In the genomic region with DNA sequence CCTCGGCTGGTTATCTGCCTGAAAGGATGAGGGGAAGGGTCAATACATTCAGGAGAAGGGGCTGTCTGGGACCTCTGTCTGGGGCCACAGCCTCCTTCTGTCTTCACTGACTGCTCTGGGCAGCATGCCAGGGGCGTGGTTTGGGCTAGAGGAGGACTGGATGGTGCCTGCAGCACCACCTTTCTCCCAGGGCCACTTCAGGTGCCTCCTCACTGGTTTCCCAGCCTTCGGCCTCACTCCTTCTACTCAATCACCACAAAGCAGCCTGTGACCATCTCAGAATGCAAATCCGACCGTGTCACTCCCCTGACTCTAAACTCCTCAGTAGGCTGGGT, we compare ENCODE assay signal across 9 cellular contexts. TPM values are rescaled to one million over a fixed set of nuclear protein-coding genes. Genes with fewer than 3 reads are reported as not detected.
A peak's percentile ranks its signal among the peaks of the same experiment; 100 is the strongest.
DNase-seq lines count a peak whose midpoint lies in the region; ATAC-seq and TF ChIP-seq lines count a peak whose summit lies in the region.
"Had no signal": no experiment of that assay in that cellular context is flagged by ENCODE, and none has a peak within 500 bp of the region (broad histone marks: within the 10 kb centered on the region; RNA-seq: fewer than 3 reads in every experiment).

No MANE protein-coding gene starts in this region.

- H3K27ac ChIP-seq in tibial artery = peak overlapping the region; percentile 95 to 96
- H3K27ac ChIP-seq: WERI-Rb-1 had no signal

- H3K36me3 Mint-ChIP-seq in activated CD4-positive, alpha-beta T cell treated with anti-CD3 and anti-CD28 coated beads for 36 hours (ENCODE audit: low read depth) = peaks cover 44% of the 10 kb centered on the region
- H3K36me3 Mint-ChIP-seq in activated T-cell treated with anti-CD3 and anti-CD28 coated beads, Interleukin-2, amount 50 U/mL, for 72 hours (ENCODE audit: insufficient read depth in 2 of 2) = peaks cover 10 to 18% of the 10 kb centered on the region in 2 donors

- H3K4me3 Mint-ChIP-seq in activated CD4-positive, alpha-beta T cell treated with anti-CD3 and anti-CD28 coated beads for 36 hours = no peak overlapping the region
- H3K4me3 Mint-ChIP-seq in activated T-cell treated with anti-CD3 and anti-CD28 coated beads, Interleukin-2, amount 50 U/mL, for 72 hours = no peak overlapping the region

- no peak overlapping the region for H3K4me3 ChIP-seq in tibial artery

- H3K27me3 ChIP-seq in tibial artery = no peaks in the 10 kb centered on the region

- intact Hi-C loops in activated CD4-positive, alpha-beta T cell treated with anti-CD3 and anti-CD28 coated beads for 36 hours (cut with DNase I, micrococcal nuclease) = loop anchor here in 1 of 2 experiments (10.0 kb wide), 1 partner anchor 835 kb away; a partner anchor contains a TSS
- intact Hi-C loops in left colon (cut with DNase I, micrococcal nuclease) = loop anchor here in 1 of 2 donors (5.0 kb wide), 1 partner anchor 88 kb away; no protein-coding TSS in a partner anchor
- intact Hi-C loops in tibial artery (cut with DNase I; ENCODE audit: low total_unique reads) = no loop called here

- POLR2A ChIA-PET in activated CD4-positive, alpha-beta T cell treated with anti-CD3 and anti-CD28 coated beads for 36 hours (lab: Charles Lee) = no interaction called here

- no peak for TF ChIP-seq CTCF in tibial artery (IDR thresholded peaks at IDR 0.05)

- H3K4me1 ChIP-seq in tibial artery = peaks cover 0 to 88% (median 76%) of the 10 kb centered on the region in 4 donors

- peaks cover 86% of the 10 kb centered on the region for H3K4me1 Mint-ChIP-seq in activated CD4-positive, alpha-beta T cell treated with anti-CD3 and anti-CD28 coated beads for 36 hours
- H3K4me1 Mint-ChIP-seq in activated T-cell treated with anti-CD3 and anti-CD28 coated beads, Interleukin-2, amount 50 U/mL, for 72 hours (ENCODE audit: low read depth) = peaks cover 86% of the 10 kb centered on the region

- H3K27me3 Mint-ChIP-seq in activated CD4-positive, alpha-beta T cell treated with anti-CD3 and anti-CD28 coated beads for 36 hours = no peaks in the 10 kb centered on the region
- H3K27me3 Mint-ChIP-seq in activated T-cell treated with anti-CD3 and anti-CD28 coated beads, Interleukin-2, amount 50 U/mL, for 72 hours (ENCODE audit: low read depth) = no peaks in the 10 kb centered on the region

- peak overlapping the region; percentile 31 for H3K27ac Mint-ChIP-seq in activated CD4-positive, alpha-beta T cell treated with anti-CD3 and anti-CD28 coated beads for 36 hours
- H3K27ac Mint-ChIP-seq in activated T-cell treated with anti-CD3 and anti-CD28 coated beads, Interleukin-2, amount 50 U/mL, for 72 hours = no peak overlapping the region

- no peaks in the 10 kb centered on the region for H3K9me3 Mint-ChIP-seq in activated CD4-positive, alpha-beta T cell treated with anti-CD3 and anti-CD28 coated beads for 36 hours (ENCODE audit: low read depth)
- no peaks in the 10 kb centered on the region for H3K9me3 Mint-ChIP-seq in activated T-cell treated with anti-CD3 and anti-CD28 coated beads, Interleukin-2, amount 50 U/mL, for 72 hours

- ATAC-seq in activated CD4-positive, alpha-beta T cell treated with anti-CD3 and anti-CD28 coated beads for 36 hours = no peak
- ATAC-seq in left colon = peak; percentile 57
- ATAC-seq in activated T-cell treated with anti-CD3 and anti-CD28 coated beads, Interleukin-2, amount 50 U/mL, for 72 hours (replicated peaks in 1 of 2) = no peak
- ATAC-seq in HG02763 (IDR thresholded peaks at IDR 0.05; ENCODE audit: unreplicated experiment) = no peak

- H3K36me3 ChIP-seq in tibial artery = peaks cover 0 to 13% (median 8%) of the 10 kb centered on the region in 3 donors

- CTCF ChIA-PET in activated CD4-positive, alpha-beta T cell treated with anti-CD3 and anti-CD28 coated beads for 36 hours (lab: Charles Lee) = no interaction called here

- no peak for DNase-seq in activated CD4-positive, alpha-beta T cell treated with anti-CD3 and anti-CD28 coated beads for 36 hours
- no peak for DNase-seq in activated CD4-positive, alpha-beta T cell treated with anti-CD3 and anti-CD28 coated beads, Interleukin-2, amount 50 U/mL, for 48 hours
- DNase-seq in RPMI8226 = peak; percentile 85
- peak; percentile 92 to 96 for DNase-seq in left colon
- DNase-seq in tibial artery = peak; percentile 61 to 78
- no peak for DNase-seq in iPS-NIHi7 (ENCODE audit: extremely low spot score)
- DNase-seq in activated T-cell treated with anti-CD3 and anti-CD28 coated beads, Interleukin-2, amount 50 U/mL, for 72 hours = no peak
- DNase-seq: WERI-Rb-1 had no signal

- H3K9me3 ChIP-seq in tibial artery = no peaks in the 10 kb centered on the region

RNA-seq across cellular contexts. Expression of a gene that starts 49.9 kb away (rescaled TPM):
- 100 to 1,000 TPM; 130 to 162 TPM for total RNA-seq in activated CD4-positive, alpha-beta T cell treated with anti-CD3 and anti-CD28 coated beads for 36 hours
- total RNA-seq in left colon = 100 to 1,000 TPM; 110 to 165 TPM
- total RNA-seq in activated T-cell treated with anti-CD3 and anti-CD28 coated beads, Interleukin-2, amount 50 U/mL, for 72 hours = 100 to 1,000 TPM; 159 to 193 TPM

Comparison
In these comparisons a context has a peak if more than half of its experiments do, and no peak if none do; other contexts are left out.
1. DNase-seq: peak in RPMI8226 (single experiment), left colon (2 of 2) and tibial artery (2 of 2); none in activated CD4-positive, alpha-beta T cell treated with anti-CD3 and anti-CD28 coated beads for 36 hours (single experiment), activated CD4-positive, alpha-beta T cell treated with anti-CD3 and anti-CD28 coated beads, Interleukin-2, amount 50 U/mL, for 48 hours (0 of 2), iPS-NIHi7 (single experiment) and activated T-cell treated with anti-CD3 and anti-CD28 coated beads, Interleukin-2, amount 50 U/mL, for 72 hours (0 of 2).